9 cellular contexts compared by ENCODE assay signal in the genomic region with DNA sequence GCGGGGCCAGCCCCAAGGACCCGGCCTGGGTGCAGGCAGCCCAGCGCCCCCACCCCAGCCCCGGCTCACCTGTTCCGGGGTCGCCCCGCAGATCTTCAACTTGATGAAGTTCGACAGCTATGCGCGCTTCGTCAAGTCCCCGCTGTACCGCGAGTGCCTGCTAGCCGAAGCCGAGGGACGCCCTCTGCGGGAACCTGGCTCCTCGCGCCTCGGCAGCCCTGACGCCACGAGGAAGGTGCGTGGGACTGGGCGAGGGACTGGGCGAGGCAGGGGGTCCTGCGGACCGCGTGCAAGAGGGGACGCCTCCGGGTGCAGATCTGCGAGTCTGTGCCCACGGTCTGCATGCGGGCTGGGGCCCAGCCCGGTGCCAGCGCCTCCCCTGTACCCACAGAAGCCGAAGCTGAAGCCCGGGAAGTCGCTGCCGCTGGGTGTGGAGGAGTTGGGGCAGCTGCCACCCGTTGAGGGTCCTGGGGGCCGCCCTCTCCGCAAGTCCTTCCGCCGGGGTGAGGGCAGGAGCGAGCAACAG. TPM values are rescaled to one million over a fixed set of nuclear protein-coding genes. Genes with fewer than 3 reads are reported as not detected.
DNase-seq lines count a peak whose midpoint lies in the region; ATAC-seq and TF ChIP-seq lines count a peak whose summit lies in the region.
"Had no signal": no experiment of that assay in that cellular context is flagged by ENCODE, and none has a peak within 500 bp of the region (broad histone marks: within the 10 kb centered on the region; RNA-seq: fewer than 3 reads in every experiment).

No MANE protein-coding gene starts in this region.

- H3K27me3 ChIP-seq in neural cell (ENCODE audit: insufficient read depth, low read depth, low read length) (peaks cover 8% of the 10 kb centered on the region), uterus (no peaks in the 10 kb centered on the region)

- H4K20me1 ChIP-seq in neural cell (ENCODE audit: insufficient read depth) = no peaks in the 10 kb centered on the region

- H3K9ac ChIP-seq in neural cell (ENCODE audit: low read length) = no peak overlapping the region

- no peak overlapping the region for H3K27ac ChIP-seq in neural cell (ENCODE audit: low read length)
- H3K27ac ChIP-seq in uterus = peak overlapping the region; percentile 97

- H3K9me2 ChIP-seq in neural cell (ENCODE audit: insufficient read depth, low read length) = no peaks in the 10 kb centered on the region

- no peak for ATAC-seq in GM19324 (IDR thresholded peaks at IDR 0.05; ENCODE audit: low FRiP score, unreplicated experiment)

- TF ChIP-seq EP300 in neural cell (conservative IDR thresholded peaks at IDR 0.05; ENCODE audit: poor library complexity, severe bottlenecking) = no peak

- intact Hi-C loops in uterus (cut with DNase I; ENCODE audit: low total_unique reads) = no loop called here

- no peaks in the 10 kb centered on the region for H3F3A ChIP-seq in neural cell (ENCODE audit: insufficient read depth, low read length, poor library complexity, severe bottlenecking)

- no peak for TF ChIP-seq RAD21 in neural cell (conservative IDR thresholded peaks at IDR 0.05)

- H3K79me2 ChIP-seq in neural cell (replicated peaks; ENCODE audit: insufficient read depth, low read length) = no peaks in the 10 kb centered on the region

- H3K4me1 ChIP-seq in uterus = peaks cover 3 to 21% of the 10 kb centered on the region in 2 donors

- DNase-seq in activated CD4-positive, CD25-positive, alpha-beta regulatory T cell treated with anti-CD3 and anti-CD28 coated beads, Interleukin-2, amount 50 U/mL, for 72 hours = peak; percentile 26
- DNase-seq in activated CD4-positive, CD25-positive, alpha-beta regulatory T cell (lab: John Stamatoyannopoulos, UW) = no peak
- DNase-seq in fibroblast of villous mesenchyme (ENCODE audit: low read depth) = no peak
- no peak for DNase-seq in uterus
- no peak for DNase-seq in NCI-H1092 treated with DMSO at 0.1 percent for 48 hours (lab: John Stamatoyannopoulos, UW)
- no peak for DNase-seq in cerebellar nuclear complex (lab: John Stamatoyannopoulos, UW)
- DNase-seq: NCI-H446 treated with DMSO at 0.1 percent for 48 hours had no signal

- H3K4me3 ChIP-seq in fibroblast of villous mesenchyme (ENCODE audit: low read depth, low read length) (peak overlapping the region; percentile 58), neural cell (ENCODE audit: low read length) (peak overlapping the region; percentile 48), uterus (peak overlapping the region; percentile 51 to 53)

- TF ChIP-seq POLR2A in uterus (IDR thresholded peaks at IDR 0.05) = peak in 1 of 2 donors; percentile 1

- no peak overlapping the region for H2AFZ ChIP-seq in neural cell (ENCODE audit: low read depth, low read length)

- H3K9me3 ChIP-seq in neural cell (ENCODE audit: low read length) = no peaks in the 10 kb centered on the region
- no peaks in the 10 kb centered on the region for H3K9me3 ChIP-seq in uterus

- H3K36me3 ChIP-seq in neural cell (ENCODE audit: insufficient read depth, low read length) (no peaks in the 10 kb centered on the region), uterus (no peaks in the 10 kb centered on the region)

- TF ChIP-seq CTCF in fibroblast of villous mesenchyme (IDR thresholded peaks at IDR 0.05; ENCODE audit: insufficient read depth, low read depth, low read length) = no peak
- no peak for TF ChIP-seq CTCF in neural cell (IDR thresholded peaks at IDR 0.05; ENCODE audit: poor library complexity, severe bottlenecking)
- peak in 1 of 4 experiments; percentile 16 for TF ChIP-seq CTCF in uterus (IDR thresholded peaks at IDR 0.05)

- no peak overlapping the region for H3K4me2 ChIP-seq in neural cell (ENCODE audit: low read length)

TF ChIP-seq in neural cell, 6 proteins besides CTCF, POLR2A, EP300 and RAD21:
- no peak for TF ChIP-seq SMC3 (conservative IDR thresholded peaks at IDR 0.05; ENCODE audit: poor library complexity)
- TF ChIP-seq MXI1 (conservative IDR thresholded peaks at IDR 0.05; ENCODE audit: poor library complexity, severe bottlenecking) = no peak
- TF ChIP-seq, protein P1, sequence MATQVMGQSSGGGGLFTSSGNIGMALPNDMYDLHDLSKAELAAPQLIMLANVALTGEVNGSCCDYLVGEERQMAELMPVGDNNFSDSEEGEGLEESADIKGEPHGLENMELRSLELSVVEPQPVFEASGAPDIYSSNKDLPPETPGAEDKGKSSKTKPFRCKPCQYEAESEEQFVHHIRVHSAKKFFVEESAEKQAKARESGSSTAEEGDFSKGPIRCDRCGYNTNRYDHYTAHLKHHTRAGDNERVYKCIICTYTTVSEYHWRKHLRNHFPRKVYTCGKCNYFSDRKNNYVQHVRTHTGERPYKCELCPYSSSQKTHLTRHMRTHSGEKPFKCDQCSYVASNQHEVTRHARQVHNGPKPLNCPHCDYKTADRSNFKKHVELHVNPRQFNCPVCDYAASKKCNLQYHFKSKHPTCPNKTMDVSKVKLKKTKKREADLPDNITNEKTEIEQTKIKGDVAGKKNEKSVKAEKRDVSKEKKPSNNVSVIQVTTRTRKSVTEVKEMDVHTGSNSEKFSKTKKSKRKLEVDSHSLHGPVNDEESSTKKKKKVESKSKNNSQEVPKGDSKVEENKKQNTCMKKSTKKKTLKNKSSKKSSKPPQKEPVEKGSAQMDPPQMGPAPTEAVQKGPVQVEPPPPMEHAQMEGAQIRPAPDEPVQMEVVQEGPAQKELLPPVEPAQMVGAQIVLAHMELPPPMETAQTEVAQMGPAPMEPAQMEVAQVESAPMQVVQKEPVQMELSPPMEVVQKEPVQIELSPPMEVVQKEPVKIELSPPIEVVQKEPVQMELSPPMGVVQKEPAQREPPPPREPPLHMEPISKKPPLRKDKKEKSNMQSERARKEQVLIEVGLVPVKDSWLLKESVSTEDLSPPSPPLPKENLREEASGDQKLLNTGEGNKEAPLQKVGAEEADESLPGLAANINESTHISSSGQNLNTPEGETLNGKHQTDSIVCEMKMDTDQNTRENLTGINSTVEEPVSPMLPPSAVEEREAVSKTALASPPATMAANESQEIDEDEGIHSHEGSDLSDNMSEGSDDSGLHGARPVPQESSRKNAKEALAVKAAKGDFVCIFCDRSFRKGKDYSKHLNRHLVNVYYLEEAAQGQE (IDR thresholded peaks at IDR 0.05; ENCODE audit: borderline replicate concordance) = no peak
- TF ChIP-seq POLR2AphosphoS5 (IDR thresholded peaks at IDR 0.05) = no peak
- TF ChIP-seq TAF1 (IDR thresholded peaks at IDR 0.05; ENCODE audit: low read depth) = no peak
- no peak for TF ChIP-seq EZH2 (IDR thresholded peaks at IDR 0.05; ENCODE audit: borderline replicate concordance, insufficient read depth, low read length, poor library complexity, severe bottlenecking)

RNA-seq across cellular contexts. Expression of a gene that starts 9.7 kb away (rescaled TPM):
- total RNA-seq in fibroblast of villous mesenchyme (3.5 TPM in 2 replicates), uterus (10 to 100 TPM in 3 of 4 donors, 1 to 10 TPM in 1; 1.5 to 25.6 (median 13.6) TPM)
- 23.4 and 32.3 TPM in 2 replicates for polyA plus RNA-seq in neural cell
- polyA minus RNA-seq in neural cell = 3.9 and 7.9 TPM in 2 replicates

RNA-seq across cellular contexts. Expression of a gene that starts 15.9 kb away (rescaled TPM):
- total RNA-seq in fibroblast of villous mesenchyme = 284 and 355 TPM in 2 replicates
- polyA plus RNA-seq in neural cell = 155 and 156 TPM in 2 replicates
- 108 and 132 TPM in 2 replicates for polyA minus RNA-seq in neural cell
- 100 to 1,000 TPM in 3 of 4 donors, 10 to 100 TPM in 1; 83.2 to 210 (median 170) TPM for total RNA-seq in uterus

RNA-seq across cellular contexts. Expression of a gene that starts 16.8 kb away (rescaled TPM):
- total RNA-seq in fibroblast of villous mesenchyme = not detected in 2 replicates
- not detected in 2 replicates for polyA plus RNA-seq in neural cell
- not detected in 2 replicates for polyA minus RNA-seq in neural cell
- not detected for total RNA-seq in uterus

RNA-seq across cellular contexts. Expression of a gene that starts 33.1 kb away (rescaled TPM):
- total RNA-seq in fibroblast of villous mesenchyme (not detected in 2 replicates), uterus (not detected)
- not detected in 2 replicates for polyA plus RNA-seq in neural cell
- not detected in 2 replicates for polyA minus RNA-seq in neural cell

RNA-seq across cellular contexts. Expression of a gene that starts 42.0 kb away (rescaled TPM):
- 0.43 and 0.64 TPM in 2 replicates for total RNA-seq in fibroblast of villous mesenchyme
- 1.4 and 7.8 TPM in 2 replicates for polyA plus RNA-seq in neural cell
- polyA minus RNA-seq in neural cell = 2.9 and 3.6 TPM in 2 replicates
- 1 to 10 TPM in 1 of 4 donors, not detected in 3; 7.6 TPM for total RNA-seq in uterus
